In genomic region chr10:120318862-120319261, GRCh38 we compare ENCODE assay signal across 21 cellular contexts.
DNase-seq lines count a peak whose midpoint lies in the region; ATAC-seq, FAIRE-seq and TF ChIP-seq lines count a peak whose summit lies in the region.
"Had no signal": no experiment of that assay in that cellular context is flagged by ENCODE, and none has a peak within 500 bp of the region (broad histone marks: within the 10 kb centered on the region; RNA-seq: fewer than 3 reads in every experiment).

No MANE protein-coding gene starts in this region.

- FAIRE-seq in GM12892 (lab: Jason Lieb, UNC) = no peak
- FAIRE-seq: H54 had no signal

- POLR2A ChIA-PET in BJ (lab: Charles Lee) = no interaction called here
- POLR2A ChIA-PET in CD4-positive, alpha-beta memory T cell (lab: Charles Lee; ENCODE audit: partially characterized antibody) = no interaction called here

- no peak overlapping the region for H2AFZ ChIP-seq in hepatocyte
- H2AFZ ChIP-seq: GM23338 had no signal

- no peaks in the 10 kb centered on the region for H3K4me1 ChIP-seq in hepatocyte (ENCODE audit: insufficient read depth)
- H3K4me1 ChIP-seq in CD4-positive, alpha-beta memory T cell (ENCODE audit: insufficient read depth, low read length) = no peaks in the 10 kb centered on the region
- H3K4me1 ChIP-seq: BLaER1 had no signal

- no peaks in the 10 kb centered on the region for H3K9me2 ChIP-seq in hepatocyte (replicated peaks; ENCODE audit: insufficient read depth)

- H3K4me3 Mint-ChIP-seq in CD14-positive monocyte = no peak overlapping the region
- H3K4me3 Mint-ChIP-seq in CD4-positive, alpha-beta memory T cell = no peak overlapping the region
- H3K4me3 Mint-ChIP-seq: CD8-positive, alpha-beta memory T cell; GM23338; HFFc6 had no signal

- H3K4me3 ChIP-seq in BJ (ENCODE audit: low read depth, low read length) (no peak overlapping the region), hepatocyte (no peak overlapping the region)
- no peak overlapping the region for H3K4me3 ChIP-seq in CD4-positive, alpha-beta memory T cell (ENCODE audit: low read length in 2 of 2)
- H3K4me3 ChIP-seq: BLaER1, GM23338 had no signal

- no peak for TF ChIP-seq POLR2A in GM12892 (IDR thresholded peaks at IDR 0.05; ENCODE audit: low read depth, low read length)

- no peaks in the 10 kb centered on the region for H3K9me3 ChIP-seq in hepatocyte (ENCODE audit: low read depth)
- H3K9me3 ChIP-seq in CD4-positive, alpha-beta memory T cell (ENCODE audit: control insufficient read depth in 1 of 2, low read length in 2 of 2) = no peaks in the 10 kb centered on the region
- H3K9me3 ChIP-seq: BLaER1 had no signal

- DNase-seq in BJ (ENCODE audit: low read depth) (peak; percentile 18), M059J (ENCODE audit: low read depth) (peak; percentile 25), hepatocyte (ENCODE audit: low spot score) (no peak), CD14-positive monocyte (ENCODE audit: low spot score) (no peak), GM12892 (ENCODE audit: insufficient read length) (no peak), islet precursor cell (no peak)
- DNase-seq in CD4-positive, alpha-beta memory T cell = no peak
- DNase-seq: CD8-positive, alpha-beta memory T cell; COR-L47; DMS 273 treated with DMSO at 0.1 percent for 48 hours; DMS53; DND-41; GF-D8; HCEC 1CT; HFFc6 had no signal

- no peak overlapping the region for H3K27ac Mint-ChIP-seq in CD14-positive monocyte
- H3K27ac Mint-ChIP-seq in CD4-positive, alpha-beta memory T cell = no peak overlapping the region
- H3K27ac Mint-ChIP-seq: CD8-positive, alpha-beta memory T cell; GM23338; HFFc6 had no signal

- H3K36me3 ChIP-seq in BJ (ENCODE audit: control insufficient read depth, insufficient read depth, low read length) (no peaks in the 10 kb centered on the region), hepatocyte (replicated peaks; ENCODE audit: insufficient read depth, low read depth) (no peaks in the 10 kb centered on the region)
- no peaks in the 10 kb centered on the region for H3K36me3 ChIP-seq in CD4-positive, alpha-beta memory T cell (ENCODE audit: insufficient read depth, low read length)
- H3K36me3 ChIP-seq: BLaER1 had no signal

- H3K9me3 Mint-ChIP-seq in CD14-positive monocyte = peaks cover 0 to 5% (median 0%) of the 10 kb centered on the region in 7 donors
- no peaks in the 10 kb centered on the region for H3K9me3 Mint-ChIP-seq in CD4-positive, alpha-beta memory T cell
- H3K9me3 Mint-ChIP-seq: GM23338, HFFc6 had no signal

- peak; percentile 76 for ATAC-seq in SK-N-SH treated with all-trans-retinoic acid at 6 μM for 48 hours
- ATAC-seq: GM23338 had no signal

- no peaks in the 10 kb centered on the region for H3K79me2 ChIP-seq in hepatocyte

- no peaks in the 10 kb centered on the region for H4K20me1 ChIP-seq in hepatocyte (ENCODE audit: insufficient read depth, poor library complexity, severe bottlenecking)
- H4K20me1 ChIP-seq: BLaER1 had no signal

- no peak overlapping the region for H3K27ac ChIP-seq in hepatocyte
- no peak overlapping the region for H3K27ac ChIP-seq in CD4-positive, alpha-beta memory T cell (ENCODE audit: low read depth, low read length)
- H3K27ac ChIP-seq: BLaER1, HL-60, KMS-11 had no signal

- TF ChIP-seq CTCF in BJ (IDR thresholded peaks at IDR 0.05; ENCODE audit: insufficient read depth, low read depth, low read length) (no peak), hepatocyte (IDR thresholded peaks at IDR 0.05; ENCODE audit: poor library complexity) (no peak), CD14-positive monocyte (IDR thresholded peaks at IDR 0.05) (no peak)

- H3K27me3 Mint-ChIP-seq in CD14-positive monocyte (ENCODE audit: low read depth in 3 of 3) = peaks cover 2 to 5% (median 3%) of the 10 kb centered on the region in 3 donors
- peaks cover 18 to 27% of the 10 kb centered on the region in 2 donors for H3K27me3 Mint-ChIP-seq in CD4-positive, alpha-beta memory T cell

- intact Hi-C loops in CD14-positive monocyte (cut with micrococcal nuclease) = no loop called here
- intact Hi-C loops in CD4-positive, alpha-beta memory T cell (cut with micrococcal nuclease) = no loop called here

- 82% methylated on average over 3 of the region's 3 CpGs for WGBS in hepatocyte (ENCODE audit: low lambda C conversion rate, missing lambda C conversion rate)

- H3K4me1 Mint-ChIP-seq in CD14-positive monocyte = no peaks in the 10 kb centered on the region
- H3K4me1 Mint-ChIP-seq in CD4-positive, alpha-beta memory T cell = no peaks in the 10 kb centered on the region
- H3K4me1 Mint-ChIP-seq: CD8-positive, alpha-beta memory T cell; GM23338 had no signal

- no peaks in the 10 kb centered on the region for H3K27me3 ChIP-seq in BJ (ENCODE audit: control insufficient read depth, insufficient read depth, low read length)
- H3K27me3 ChIP-seq in hepatocyte = no peaks in the 10 kb centered on the region
- H3K27me3 ChIP-seq in CD4-positive, alpha-beta memory T cell (ENCODE audit: insufficient read depth, low read length) = no peaks in the 10 kb centered on the region
- H3K27me3 ChIP-seq: BLaER1 had no signal

- CTCF ChIA-PET in BJ (lab: Yijun Ruan, JAX) = interaction anchor here (0.7 kb wide), 1 partner anchor 8 kb away, joined by 3 read pairs; no protein-coding TSS in a partner anchor
- CTCF ChIA-PET in CD4-positive, alpha-beta memory T cell (lab: Charles Lee; ENCODE audit: partially characterized antibody) = no interaction called here

- peak overlapping the region; percentile 20 for H3K4me2 ChIP-seq in hepatocyte
- H3K4me2 ChIP-seq: BLaER1, GM23338, KMS-11 had no signal

- no peaks in the 10 kb centered on the region for H3K36me3 Mint-ChIP-seq in CD14-positive monocyte
- H3K36me3 Mint-ChIP-seq in CD4-positive, alpha-beta memory T cell = no peaks in the 10 kb centered on the region
- H3K36me3 Mint-ChIP-seq: CD8-positive, alpha-beta memory T cell had no signal

TF ChIP-seq in SK-N-SH treated with all-trans-retinoic acid at 6 μM for 48 hours, 23 proteins besides CTCF, POLR2A, EP300 and RAD21:
- TF ChIP-seq TCF4 (CRISPR knock-in tag; IDR thresholded peaks at IDR 0.05; ENCODE audit: borderline replicate concordance) = peak; percentile 47; the same call in 1 of the 2 replicates
- peak; percentile 77 for TF ChIP-seq PPARA (CRISPR knock-in tag; IDR thresholded peaks at IDR 0.05; ENCODE audit: borderline replicate concordance)
- TF ChIP-seq ZNF565 (CRISPR knock-in tag; conservative IDR thresholded peaks at IDR 0.05; ENCODE audit: low read depth) = no peak

Comparison
In these comparisons a context has a peak if more than half of its experiments do, and no peak if none do; other contexts are left out.
1. DNase-seq: peak in BJ (single experiment) and M059J (single experiment); none in hepatocyte (single experiment), CD14-positive monocyte (single experiment), CD4-positive, alpha-beta memory T cell (0 of 5), GM12892 (single experiment) and islet precursor cell (single experiment).